Comparison of ENCODE assay signal across 18 cellular contexts in genomic region chr20:26276811-26277210, GRCh38.
A peak's percentile ranks its signal among the peaks of the same experiment; 100 is the strongest.
DNase-seq lines count a peak whose midpoint lies in the region; ATAC-seq, FAIRE-seq and TF ChIP-seq lines count a peak whose summit lies in the region.
"Had no signal": no experiment of that assay in that cellular context is flagged by ENCODE, and none has a peak within 500 bp of the region (broad histone marks: within the 10 kb centered on the region; RNA-seq: fewer than 3 reads in every experiment).

No MANE protein-coding gene starts in this region.

- intact Hi-C loops in HepG2 (cut with micrococcal nuclease; ENCODE audit: unreplicated experiment) = no loop called here
- intact Hi-C loops in right lobe of liver (cut with DNase I) = no loop called here

- no peaks in the 10 kb centered on the region for H3K9me2 ChIP-seq in hepatocyte (replicated peaks; ENCODE audit: insufficient read depth)

- no peak for DNase-seq in HepG2 (ENCODE audit: low spot score)
- no peak for DNase-seq in right lobe of liver
- DNase-seq in RWPE2 (ENCODE audit: low spot score) = peak; percentile 46
- peak; percentile 2 for DNase-seq in hepatocyte (ENCODE audit: low spot score)
- DNase-seq in naive thymus-derived CD8-positive, alpha-beta T cell = no peak
- DNase-seq in activated CD8-positive, alpha-beta memory T cell treated with anti-CD3 and anti-CD28 coated beads, Interleukin-2, amount 10 ng/mL, durations not matched to agents 7 days and 5 days = no peak
- no peak for DNase-seq in stimulated activated naive B cell treated with anti-CD40 and anti-IgM and Interleukin-4, amounts not matched to agents 10 μg/mL and 1 μg/mL and 100 μg/mL, for 72 hours
- DNase-seq: activated T-cell treated with anti-CD3 and anti-CD28 coated beads, Interleukin-2, amount 50 U/mL, for 4 hours; mesenchymal stem cell; MM.1S; NCI-H510A; stimulated activated CD4-positive, alpha-beta T cell treated with anti-CD3 and anti-CD28 coated beads, Interleukin-4, amount 100 ng/mL, for 4 hours; stimulated activated naive CD8-positive, alpha-beta T cell treated with anti-CD3 and anti-CD28 coated beads, Interleukin-15, amount 100 ng/mL, for 72 hours had no signal

- H3K4me3 Mint-ChIP-seq in naive thymus-derived CD8-positive, alpha-beta T cell = peak overlapping the region in 2 of 10 donors; percentile 15 to 38
- no peak overlapping the region for H3K4me3 Mint-ChIP-seq in activated CD8-positive, alpha-beta memory T cell treated with anti-CD3 and anti-CD28 coated beads, Interleukin-2, amount 10 ng/mL, durations not matched to agents 7 days and 5 days
- no peak overlapping the region for H3K4me3 Mint-ChIP-seq in stimulated activated naive B cell treated with anti-CD40 and anti-IgM and Interleukin-4, amounts not matched to agents 10 μg/mL and 1 μg/mL and 100 μg/mL, for 72 hours
- H3K4me3 Mint-ChIP-seq: activated T-cell treated with anti-CD3 and anti-CD28 coated beads, Interleukin-2, amount 50 U/mL, for 4 hours had no signal

- H3K27ac ChIP-seq in HepG2 (ENCODE audit: extremely low read length, insufficient read depth, low read length) = no peak overlapping the region
- no peak overlapping the region for H3K27ac ChIP-seq in right lobe of liver
- H3K27ac ChIP-seq in RWPE2 (ENCODE audit: poor library complexity, severe bottlenecking) = no peak overlapping the region
- H3K27ac ChIP-seq in hepatocyte = no peak overlapping the region
- H3K27ac ChIP-seq: SJSA1 had no signal

- 57% methylated on average over 15 of the region's 23 CpGs for WGBS in HepG2 (ENCODE audit: low lambda C conversion rate)
- WGBS in right lobe of liver (ENCODE audit: insufficient coverage, low coverage, low lambda C conversion rate, missing lambda C conversion rate) = 12% methylated on average over 6 of the region's 23 CpGs
- WGBS in hepatocyte (ENCODE audit: low lambda C conversion rate, missing lambda C conversion rate) = 71% methylated on average over 10 of the region's 23 CpGs

- H3K36me3 ChIP-seq in HepG2 (replicated peaks in 1 of 2; ENCODE audit: control insufficient read depth in 1 of 2, insufficient read depth in 2 of 2, low read length in 2 of 2) = no peaks in the 10 kb centered on the region
- no peaks in the 10 kb centered on the region for H3K36me3 ChIP-seq in right lobe of liver
- H3K36me3 ChIP-seq in RWPE2 (ENCODE audit: low read depth) = no peaks in the 10 kb centered on the region
- H3K36me3 ChIP-seq in hepatocyte (replicated peaks; ENCODE audit: insufficient read depth, low read depth) = no peaks in the 10 kb centered on the region
- H3K36me3 ChIP-seq: SJSA1 had no signal

- TF ChIP-seq POLR2A in HepG2 (IDR thresholded peaks at IDR 0.05; ENCODE audit: insufficient read depth in 1 of 2, low read depth in 2 of 2, low read length in 2 of 2) = no peak
- TF ChIP-seq POLR2A in right lobe of liver (IDR thresholded peaks at IDR 0.05) = no peak

- H3K4me3 ChIP-seq in HepG2 (replicated peaks in 1 of 3; ENCODE audit: insufficient read depth in 1 of 3, low read depth in 2 of 3, low read length in 3 of 3) (no peak overlapping the region), right lobe of liver (no peak overlapping the region), RWPE2 (ENCODE audit: severe bottlenecking) (no peak overlapping the region), hepatocyte (no peak overlapping the region)
- H3K4me3 ChIP-seq: SJSA1 had no signal

- peak overlapping the region in 1 of 10 donors; percentile 38 for H3K27ac Mint-ChIP-seq in naive thymus-derived CD8-positive, alpha-beta T cell
- H3K27ac Mint-ChIP-seq in activated CD8-positive, alpha-beta memory T cell treated with anti-CD3 and anti-CD28 coated beads, Interleukin-2, amount 10 ng/mL, durations not matched to agents 7 days and 5 days = no peak overlapping the region
- H3K27ac Mint-ChIP-seq in stimulated activated naive B cell treated with anti-CD40 and anti-IgM and Interleukin-4, amounts not matched to agents 10 μg/mL and 1 μg/mL and 100 μg/mL, for 72 hours = no peak overlapping the region
- H3K27ac Mint-ChIP-seq: progenitor cell of endocrine pancreas; stimulated activated naive CD8-positive, alpha-beta T cell treated with anti-CD3 and anti-CD28 coated beads, Interleukin-15, amount 100 ng/mL, for 72 hours had no signal

- H4K20me1 ChIP-seq in HepG2 (ENCODE audit: insufficient read depth, low read length) = no peaks in the 10 kb centered on the region
- no peaks in the 10 kb centered on the region for H4K20me1 ChIP-seq in hepatocyte (ENCODE audit: insufficient read depth, poor library complexity, severe bottlenecking)

- H3K36me3 Mint-ChIP-seq in naive thymus-derived CD8-positive, alpha-beta T cell = peaks cover 0 to 4% (median under 1%) of the 10 kb centered on the region in 3 donors
- peaks cover 14% of the 10 kb centered on the region for H3K36me3 Mint-ChIP-seq in activated CD8-positive, alpha-beta memory T cell treated with anti-CD3 and anti-CD28 coated beads, Interleukin-2, amount 10 ng/mL, durations not matched to agents 7 days and 5 days
- no peaks in the 10 kb centered on the region for H3K36me3 Mint-ChIP-seq in stimulated activated naive B cell treated with anti-CD40 and anti-IgM and Interleukin-4, amounts not matched to agents 10 μg/mL and 1 μg/mL and 100 μg/mL, for 72 hours
- H3K36me3 Mint-ChIP-seq: brain had no signal

- peaks cover 16 to 48% (median 40%) of the 10 kb centered on the region in 4 donors for H3K4me1 Mint-ChIP-seq in naive thymus-derived CD8-positive, alpha-beta T cell
- H3K4me1 Mint-ChIP-seq in activated CD8-positive, alpha-beta memory T cell treated with anti-CD3 and anti-CD28 coated beads, Interleukin-2, amount 10 ng/mL, durations not matched to agents 7 days and 5 days = peaks cover 4% of the 10 kb centered on the region
- no peaks in the 10 kb centered on the region for H3K4me1 Mint-ChIP-seq in stimulated activated naive B cell treated with anti-CD40 and anti-IgM and Interleukin-4, amounts not matched to agents 10 μg/mL and 1 μg/mL and 100 μg/mL, for 72 hours
- H3K4me1 Mint-ChIP-seq: brain had no signal

- peak; percentile 39; the same call in 2 of the 3 replicates for ATAC-seq in HepG2
- no peak for ATAC-seq in right lobe of liver
- peak; percentile 23; the same call in 1 of the 3 replicates for ATAC-seq in RWPE2 (ENCODE audit: low read depth)
- ATAC-seq in naive thymus-derived CD8-positive, alpha-beta T cell = no peak
- ATAC-seq in esophagus mucosa = no peak
- no peak for ATAC-seq in activated CD8-positive, alpha-beta memory T cell treated with anti-CD3 and anti-CD28 coated beads, Interleukin-2, amount 10 ng/mL, durations not matched to agents 7 days and 5 days
- ATAC-seq in stimulated activated naive B cell treated with anti-CD40 and anti-IgM and Interleukin-4, amounts not matched to agents 10 μg/mL and 1 μg/mL and 100 μg/mL, for 72 hours (replicated peaks) = no peak
- ATAC-seq: activated T-cell treated with anti-CD3 and anti-CD28 coated beads, Interleukin-2, amount 50 U/mL, for 4 hours; stimulated activated naive CD8-positive, alpha-beta T cell treated with anti-CD3 and anti-CD28 coated beads, Interleukin-15, amount 100 ng/mL, for 72 hours had no signal

- H3K4me1 ChIP-seq in HepG2 (ENCODE audit: insufficient read depth, low read length) (peaks cover 6% of the 10 kb centered on the region), right lobe of liver (no peaks in the 10 kb centered on the region), RWPE2 (ENCODE audit: insufficient read depth, poor library complexity, severe bottlenecking) (no peaks in the 10 kb centered on the region), hepatocyte (ENCODE audit: insufficient read depth) (no peaks in the 10 kb centered on the region)
- H3K4me1 ChIP-seq: SJSA1 had no signal

- TF ChIP-seq CTCF in HepG2 (CRISPR knock-in tag; IDR thresholded peaks at IDR 0.05) = no peak
- TF ChIP-seq CTCF in right lobe of liver (IDR thresholded peaks at IDR 0.05) = no peak
- no peak for TF ChIP-seq CTCF in RWPE2 (IDR thresholded peaks at IDR 0.05; ENCODE audit: poor library complexity, severe bottlenecking)
- TF ChIP-seq CTCF in hepatocyte (IDR thresholded peaks at IDR 0.05; ENCODE audit: poor library complexity) = no peak

- no TSS peak for BruUV-seq in HepG2 (replicated peaks; lab: Mats Ljungman, UMichigan)

- in situ Hi-C loops in HepG2 (cut with HindIII; ENCODE audit: extremely low pct_ligation_motif_present, low pct_unique_long_range_greater_than_20kb) = no loop called here

- no peaks in the 10 kb centered on the region for H3K79me2 ChIP-seq in HepG2 (ENCODE audit: insufficient read depth, low read length)
- no peaks in the 10 kb centered on the region for H3K79me2 ChIP-seq in hepatocyte

- H3K9me3 Mint-ChIP-seq in naive thymus-derived CD8-positive, alpha-beta T cell = peaks cover 0 to 13% (median 0%) of the 10 kb centered on the region in 9 donors
- no peaks in the 10 kb centered on the region for H3K9me3 Mint-ChIP-seq in activated CD8-positive, alpha-beta memory T cell treated with anti-CD3 and anti-CD28 coated beads, Interleukin-2, amount 10 ng/mL, durations not matched to agents 7 days and 5 days (ENCODE audit: low read depth)
- H3K9me3 Mint-ChIP-seq in stimulated activated naive B cell treated with anti-CD40 and anti-IgM and Interleukin-4, amounts not matched to agents 10 μg/mL and 1 μg/mL and 100 μg/mL, for 72 hours = peaks cover 3 to 6% of the 10 kb centered on the region in 2 donors

- no peaks in the 10 kb centered on the region for H3K27me3 Mint-ChIP-seq in naive thymus-derived CD8-positive, alpha-beta T cell
- no peaks in the 10 kb centered on the region for H3K27me3 Mint-ChIP-seq in activated CD8-positive, alpha-beta memory T cell treated with anti-CD3 and anti-CD28 coated beads, Interleukin-2, amount 10 ng/mL, durations not matched to agents 7 days and 5 days
- no peaks in the 10 kb centered on the region for H3K27me3 Mint-ChIP-seq in stimulated activated naive B cell treated with anti-CD40 and anti-IgM and Interleukin-4, amounts not matched to agents 10 μg/mL and 1 μg/mL and 100 μg/mL, for 72 hours
- H3K27me3 Mint-ChIP-seq: progenitor cell of endocrine pancreas had no signal

- POLR2A ChIA-PET in HepG2 (lab: Yijun Ruan, JAX) = no interaction called here
- POLR2A ChIA-PET in naive thymus-derived CD8-positive, alpha-beta T cell (lab: Charles Lee) = no interaction called here

- TF ChIP-seq EP300 in HepG2 (IDR thresholded peaks at IDR 0.05; ENCODE audit: low read depth in 2 of 2, low read length in 2 of 2) (no peak), HepG2 (CRISPR knock-in tag; IDR thresholded peaks at IDR 0.05; ENCODE audit: borderline replicate concordance) (no peak)

- CTCF ChIA-PET in HepG2 (lab: Yijun Ruan, JAX; ENCODE audit: low intra/inter-chr PET ratio, low total read pairs) = no interaction called here
- CTCF ChIA-PET in activated CD8-positive, alpha-beta memory T cell treated with anti-CD3 and anti-CD28 coated beads, Interleukin-2, amount 10 ng/mL, durations not matched to agents 7 days and 5 days (lab: Charles Lee) = no interaction called here

- no peak for FAIRE-seq in HepG2 (lab: Jason Lieb, UNC)
- FAIRE-seq: endometrium had no signal

- no peak overlapping the region for H3K9ac ChIP-seq in HepG2 (ENCODE audit: insufficient read depth, low read depth, low read length)

- H3K4me2 ChIP-seq in HepG2 (ENCODE audit: low read depth, low read length) = no peak overlapping the region
- no peak overlapping the region for H3K4me2 ChIP-seq in hepatocyte

- peaks cover 0 to 17% of the 10 kb centered on the region in 2 experiments; a peak in 2 of 5 replicates for H3K27me3 ChIP-seq in HepG2 (ENCODE audit: control insufficient read depth in 1 of 2, insufficient read depth in 2 of 2, low read length in 2 of 2)
- H3K27me3 ChIP-seq in right lobe of liver = no peaks in the 10 kb centered on the region
- H3K27me3 ChIP-seq in RWPE2 (ENCODE audit: insufficient read depth, poor library complexity, severe bottlenecking) = no peaks in the 10 kb centered on the region
- no peaks in the 10 kb centered on the region for H3K27me3 ChIP-seq in hepatocyte
- H3K27me3 ChIP-seq: SJSA1 had no signal

- H2AFZ ChIP-seq in HepG2 (ENCODE audit: low read length) (no peak overlapping the region), hepatocyte (no peak overlapping the region)

- H3K9me3 ChIP-seq in HepG2 (ENCODE audit: low read length) = no peaks in the 10 kb centered on the region
- no peaks in the 10 kb centered on the region for H3K9me3 ChIP-seq in right lobe of liver
- no peaks in the 10 kb centered on the region for H3K9me3 ChIP-seq in RWPE2 (ENCODE audit: severe bottlenecking)
- H3K9me3 ChIP-seq in hepatocyte (ENCODE audit: low read depth) = no peaks in the 10 kb centered on the region
- H3K9me3 ChIP-seq: SJSA1 had no signal

- no peak for TF ChIP-seq RAD21 in HepG2 (CRISPR knock-in tag; IDR thresholded peaks at IDR 0.05)

Comparison
In these comparisons a context has a peak if more than half of its experiments do, and no peak if none do; other contexts are left out.
1. ATAC-seq: peak in HepG2 (single experiment) and RWPE2 (single experiment); none in right lobe of liver (0 of 4), naive thymus-derived CD8-positive, alpha-beta T cell (0 of 2), esophagus mucosa (single experiment), activated CD8-positive, alpha-beta memory T cell treated with anti-CD3 and anti-CD28 coated beads, Interleukin-2, amount 10 ng/mL, durations not matched to agents 7 days and 5 days (single experiment) and stimulated activated naive B cell treated with anti-CD40 and anti-IgM and Interleukin-4, amounts not matched to agents 10 μg/mL and 1 μg/mL and 100 μg/mL, for 72 hours (0 of 2).
2. DNase-seq: peak in RWPE2 (single experiment) and hepatocyte (single experiment); none in HepG2 (single experiment), right lobe of liver (0 of 3), naive thymus-derived CD8-positive, alpha-beta T cell (0 of 10), activated CD8-positive, alpha-beta memory T cell treated with anti-CD3 and anti-CD28 coated beads, Interleukin-2, amount 10 ng/mL, durations not matched to agents 7 days and 5 days (single experiment) and stimulated activated naive B cell treated with anti-CD40 and anti-IgM and Interleukin-4, amounts not matched to agents 10 μg/mL and 1 μg/mL and 100 μg/mL, for 72 hours (single experiment).